Comparison of ENCODE assay signal across 2 cellular contexts in the genomic region with DNA sequence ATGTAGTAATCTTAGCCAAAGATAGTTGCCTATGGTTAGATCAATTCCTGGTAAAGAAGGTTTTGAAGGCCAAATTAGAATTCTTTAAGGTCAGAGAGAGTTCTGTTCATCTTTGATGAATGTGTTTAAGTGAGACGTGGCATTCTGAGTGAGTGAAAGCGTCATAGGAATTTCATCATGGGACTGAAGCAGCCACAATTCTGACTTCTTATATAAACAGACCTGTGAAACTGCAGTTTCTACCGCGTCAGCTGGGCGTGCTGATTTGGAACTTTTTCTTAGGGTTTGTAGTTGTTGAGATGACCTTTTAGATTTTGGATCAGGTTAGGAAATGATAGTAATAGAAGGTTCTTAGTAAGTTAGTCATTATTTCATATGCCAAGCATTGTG.
A peak's percentile ranks its signal among the peaks of the same experiment; 100 is the strongest.
TF ChIP-seq lines count a peak whose summit lies in the region.

No MANE protein-coding gene starts in this region.

TF ChIP-seq in A549, 52 proteins besides CTCF, POLR2A, EP300 and RAD21 (continued from another document):
- TF ChIP-seq REST (IDR thresholded peaks at IDR 0.05): no peak
- TF ChIP-seq USF2 (IDR thresholded peaks at IDR 0.05): no peak
- TF ChIP-seq RFX5 (IDR thresholded peaks at IDR 0.05): no peak
- no peak for TF ChIP-seq ZSCAN20 (CRISPR knock-in tag; IDR thresholded peaks at IDR 0.05)
- no peak for TF ChIP-seq RNF2 (IDR thresholded peaks at IDR 0.05; ENCODE audit: borderline replicate concordance, low read depth)
- 0 out of 2 replicates have a peak, but pooled peaks have one; percentile 34 for TF ChIP-seq JUNB (IDR thresholded peaks at IDR 0.05)
- no peak for TF ChIP-seq MAZ (IDR thresholded peaks at IDR 0.05; ENCODE audit: borderline replicate concordance, low read depth, low read length)
- 0 out of 2 replicates have a peak, but pooled peaks have one; percentile 41 for TF ChIP-seq GATA3 (IDR thresholded peaks at IDR 0.05; ENCODE audit: borderline replicate concordance)
- TF ChIP-seq SMC3 (IDR thresholded peaks at IDR 0.05): 0 out of 3 replicates have a peak, but pooled peaks have one; percentile 19
- TF ChIP-seq NFE2L2 (conservative IDR thresholded peaks at IDR 0.05; ENCODE audit: low read length): no peak
- TF ChIP-seq MAFK (IDR thresholded peaks at IDR 0.05; ENCODE audit: partially characterized antibody): peak; percentile 47
- TF ChIP-seq KDM5A (IDR thresholded peaks at IDR 0.05): no peak
- TF ChIP-seq NPAS2 (CRISPR knock-in tag; IDR thresholded peaks at IDR 0.05; ENCODE audit: borderline replicate concordance): no peak
- no peak for TF ChIP-seq RARB (CRISPR knock-in tag; IDR thresholded peaks at IDR 0.05)
- no peak for TF ChIP-seq HOXB13 (CRISPR knock-in tag; IDR thresholded peaks at IDR 0.05; ENCODE audit: low read depth)
- TF ChIP-seq, protein P1, sequence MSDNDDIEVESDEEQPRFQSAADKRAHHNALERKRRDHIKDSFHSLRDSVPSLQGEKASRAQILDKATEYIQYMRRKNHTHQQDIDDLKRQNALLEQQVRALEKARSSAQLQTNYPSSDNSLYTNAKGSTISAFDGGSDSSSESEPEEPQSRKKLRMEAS (IDR thresholded peaks at IDR 0.05): no peak
- TF ChIP-seq FOSL2 (IDR thresholded peaks at IDR 0.05): no peak
- TF ChIP-seq FOSL2 (CRISPR knock-in tag; IDR thresholded peaks at IDR 0.05): peak; percentile 25; the same call in 1 of the 2 replicates
- peak in 1 of 2 experiments; percentile 35; a peak in 1 of 5 replicates for TF ChIP-seq JUN (IDR thresholded peaks at IDR 0.05)
- TF ChIP-seq BCL3 (IDR thresholded peaks at IDR 0.05): 0 out of 3 replicates have a peak, but pooled peaks have one; percentile 62
- no peak for TF ChIP-seq HEYL (CRISPR knock-in tag; IDR thresholded peaks at IDR 0.05)
- no peak for TF ChIP-seq FOSB (CRISPR knock-in tag; IDR thresholded peaks at IDR 0.05)
- TF ChIP-seq PHF8 (IDR thresholded peaks at IDR 0.05; ENCODE audit: borderline replicate concordance, low read depth): no peak
- no peak for TF ChIP-seq FOXS1 (CRISPR knock-in tag; IDR thresholded peaks at IDR 0.05)
- no peak for TF ChIP-seq BHLHE40 (IDR thresholded peaks at IDR 0.05; ENCODE audit: low read depth, low read length)
- TF ChIP-seq TFCP2L1 (CRISPR knock-in tag; IDR thresholded peaks at IDR 0.05): no peak
- TF ChIP-seq PBX3 (IDR thresholded peaks at IDR 0.05): no peak
- TF ChIP-seq ZC3H11A (IDR thresholded peaks at IDR 0.05): no peak
- no peak for TF ChIP-seq E2F6 (IDR thresholded peaks at IDR 0.05; ENCODE audit: borderline replicate concordance, low read depth)

TF ChIP-seq in liver, 16 proteins besides CTCF, POLR2A, EP300 and RAD21 (continued from another document):
- TF ChIP-seq ATF3 (IDR thresholded peaks at IDR 0.05) (peak; percentile 62), FOXA2 (IDR thresholded peaks at IDR 0.05) (no peak), FOXA1 (IDR thresholded peaks at IDR 0.05) (no peak), YY1 (IDR thresholded peaks at IDR 0.05) (peak; percentile 47), JUND (IDR thresholded peaks at IDR 0.05) (no peak), SP1 (IDR thresholded peaks at IDR 0.05) (peak; percentile 62), HNF4G (IDR thresholded peaks at IDR 0.05) (no peak), HNF4A (conservative IDR thresholded peaks at IDR 0.05) (peak; percentile 41 to 50)
- TF ChIP-seq, protein P1 (IDR thresholded peaks at IDR 0.05): no peak
